20 cellular contexts compared by ENCODE assay signal in the genomic region with DNA sequence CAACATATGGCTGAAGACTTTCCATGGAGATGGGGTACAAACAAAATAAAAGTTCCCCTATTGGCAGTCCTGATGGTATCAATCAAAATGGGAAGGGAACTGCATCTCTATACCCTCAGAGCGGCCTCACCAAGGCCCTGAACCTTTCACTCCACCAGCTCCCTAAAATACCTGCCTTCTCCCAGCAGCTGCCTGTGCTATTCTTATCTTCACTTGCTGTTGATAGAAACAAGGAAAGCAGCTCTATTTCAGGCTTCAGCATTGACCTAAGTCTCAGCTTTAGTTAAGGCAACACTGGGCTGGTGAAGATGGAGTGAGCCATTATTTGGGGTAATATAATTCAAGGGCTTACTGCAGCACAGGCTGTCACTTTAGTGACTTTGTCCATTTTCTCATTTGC. TPM values are rescaled to one million over a fixed set of nuclear protein-coding genes. Genes with fewer than 3 reads are reported as not detected.
DNase-seq lines count a peak whose midpoint lies in the region; ATAC-seq, FAIRE-seq and TF ChIP-seq lines count a peak whose summit lies in the region.
"Had no signal": no experiment of that assay in that cellular context is flagged by ENCODE, and none has a peak within 500 bp of the region (broad histone marks: within the 10 kb centered on the region; RNA-seq: fewer than 3 reads in every experiment).

No MANE protein-coding gene starts in this region.

- H3K79me2 ChIP-seq in K562 (ENCODE audit: control insufficient read depth, insufficient read depth, low read length) (no peaks in the 10 kb centered on the region), hepatocyte (no peaks in the 10 kb centered on the region), SK-N-SH (ENCODE audit: insufficient read depth) (no peaks in the 10 kb centered on the region)

- H3K9ac ChIP-seq in K562 (ENCODE audit: insufficient read depth in 1 of 2, low read depth in 2 of 2, low read length in 2 of 2) (no peak overlapping the region), SK-N-SH (no peak overlapping the region)

- no peaks in the 10 kb centered on the region for H3F3A ChIP-seq in SK-N-SH (replicated peaks; ENCODE audit: insufficient read depth)

- H3K9me2 ChIP-seq in hepatocyte (replicated peaks; ENCODE audit: insufficient read depth) (no peaks in the 10 kb centered on the region), SK-N-SH (no peaks in the 10 kb centered on the region)

- no peak for DNase-seq in K562 (ENCODE audit: extremely low read depth in 1 of 4, low spot score in 3 of 4)
- no peak for DNase-seq in heart left ventricle
- no peak for DNase-seq in hepatocyte (ENCODE audit: low spot score)
- no peak for DNase-seq in psoas muscle
- no peak for DNase-seq in NCI-H146 treated with DMSO at 0.1 percent for 48 hours (lab: John Stamatoyannopoulos, UW; ENCODE audit: unreplicated experiment)
- no peak for DNase-seq in SK-N-SH
- no peak for DNase-seq in MV-4-11 (lab: John Stamatoyannopoulos, UW)
- DNase-seq: CD8-positive, alpha-beta T cell; COR-L47; DMS153; DMS79 treated with DMSO at 0.1 percent for 48 hours; GOT3 had no signal

- in situ Hi-C loops in K562 (cut with MboI): no loop called here

- H3K4me1 ChIP-seq in K562 (replicated peaks in 1 of 2; ENCODE audit: control insufficient read depth in 2 of 2, insufficient read depth in 2 of 2, low read length in 2 of 2) (no peaks in the 10 kb centered on the region), heart left ventricle (peaks cover 0 to 8% (median 0%) of the 10 kb centered on the region in 12 donors), hepatocyte (ENCODE audit: insufficient read depth) (peaks cover 23% of the 10 kb centered on the region), psoas muscle (no peaks in the 10 kb centered on the region), SK-N-SH (ENCODE audit: control insufficient read depth in 1 of 2, insufficient read depth in 2 of 2, low read depth in 1 of 2, low read length in 1 of 2) (no peaks in the 10 kb centered on the region; a peak in 1 of 4 replicates)

- no peak overlapping the region for H3K27ac ChIP-seq in K562 (ENCODE audit: extremely low read depth, low read depth, low read length)
- H3K27ac ChIP-seq in heart left ventricle: peak overlapping the region in 1 of 12 donors; percentile 30
- H3K27ac ChIP-seq in hepatocyte: peak overlapping the region; percentile 70
- no peak overlapping the region for H3K27ac ChIP-seq in psoas muscle
- H3K27ac ChIP-seq in SK-N-SH (ENCODE audit: low read depth in 2 of 2, low read length in 1 of 2): no peak overlapping the region
- H3K27ac ChIP-seq: HL-60 had no signal

- no peaks in the 10 kb centered on the region for H3K9me3 ChIP-seq in K562 (replicated peaks; ENCODE audit: control insufficient read depth, insufficient read depth, low read depth, low read length)
- H3K9me3 ChIP-seq in heart left ventricle: no peaks in the 10 kb centered on the region
- no peaks in the 10 kb centered on the region for H3K9me3 ChIP-seq in hepatocyte (ENCODE audit: low read depth)
- no peaks in the 10 kb centered on the region for H3K9me3 ChIP-seq in psoas muscle
- no peaks in the 10 kb centered on the region for H3K9me3 ChIP-seq in SK-N-SH
- H3K9me3 ChIP-seq: HAP-1 had no signal

- WGBS in K562 (ENCODE audit: insufficient coverage, low coverage, missing lambda C conversion rate): 28% methylated on average over 1 of the region's 1 CpG
- WGBS in heart left ventricle, 4 donors: 60 to 69% (median 67%) methylated on average over 1 of the region's 1 CpG
- 97% methylated on average over 1 of the region's 1 CpG for WGBS in hepatocyte (ENCODE audit: low lambda C conversion rate, missing lambda C conversion rate)
- 57 to 78% (median 76%) methylated on average over 1 of the region's 1 CpG for WGBS in psoas muscle, 3 donors
- WGBS in SK-N-SH (ENCODE audit: low lambda C conversion rate): 85% methylated on average over 1 of the region's 1 CpG

- H4K20me1 ChIP-seq in K562 (replicated peaks; ENCODE audit: control insufficient read depth, insufficient read depth, low read length) (no peaks in the 10 kb centered on the region), hepatocyte (ENCODE audit: insufficient read depth, poor library complexity, severe bottlenecking) (no peaks in the 10 kb centered on the region), SK-N-SH (ENCODE audit: insufficient read depth) (no peaks in the 10 kb centered on the region)

- H3K4me3 ChIP-seq in K562: no peak overlapping the region
- H3K4me3 ChIP-seq in heart left ventricle: no peak overlapping the region
- H3K4me3 ChIP-seq in hepatocyte: no peak overlapping the region
- H3K4me3 ChIP-seq in psoas muscle: no peak overlapping the region
- no peak overlapping the region for H3K4me3 ChIP-seq in SK-N-SH (ENCODE audit: low read depth in 2 of 2, low read length in 1 of 2)
- H3K4me3 ChIP-seq: HAP-1 had no signal

- intact Hi-C loops in K562 (cut with micrococcal nuclease) (no loop called here), heart left ventricle (cut with DNase I) (no loop called here), psoas muscle (cut with DNase I) (no loop called here)

- H2AFZ ChIP-seq in K562 (ENCODE audit: low read depth, low read length): 0 out of 2 replicates have a peak overlapping the region, but pooled peaks have one; percentile 1
- no peak overlapping the region for H2AFZ ChIP-seq in hepatocyte
- no peak overlapping the region for H2AFZ ChIP-seq in SK-N-SH (ENCODE audit: low read depth)

- BruUV-seq in K562 (replicated peaks; lab: Mats Ljungman, UMichigan): no TSS peak

- no peak for TF ChIP-seq CTCF in K562 (IDR thresholded peaks at IDR 0.05 in 2 of 3, conservative IDR thresholded peaks at IDR 0.05 in 1 of 3; ENCODE audit: insufficient read depth in 2 of 3, low read depth in 1 of 3, low read length in 3 of 3)
- no peak for TF ChIP-seq CTCF in heart left ventricle (IDR thresholded peaks at IDR 0.05)
- TF ChIP-seq CTCF in hepatocyte (IDR thresholded peaks at IDR 0.05; ENCODE audit: poor library complexity): no peak
- TF ChIP-seq CTCF in psoas muscle (IDR thresholded peaks at IDR 0.05): no peak
- TF ChIP-seq CTCF in SK-N-SH (IDR thresholded peaks at IDR 0.05): no peak

- H3K27me3 ChIP-seq in K562 (ENCODE audit: control insufficient read depth in 2 of 2, insufficient read depth in 2 of 2, low read length in 2 of 2) (no peaks in the 10 kb centered on the region; a peak in 1 of 5 replicates), heart left ventricle (no peaks in the 10 kb centered on the region), hepatocyte (no peaks in the 10 kb centered on the region), psoas muscle (ENCODE audit: insufficient read depth in 3 of 3, low read length in 2 of 3) (no peaks in the 10 kb centered on the region), SK-N-SH (ENCODE audit: insufficient read depth) (no peaks in the 10 kb centered on the region)

- TF ChIP-seq RAD21 in K562 (CRISPR knock-in tag; conservative IDR thresholded peaks at IDR 0.05 in 1 of 2, IDR thresholded peaks at IDR 0.05 in 1 of 2) (no peak), SK-N-SH (IDR thresholded peaks at IDR 0.05; ENCODE audit: low read length) (no peak)

- TF ChIP-seq EP300 in K562 (IDR thresholded peaks at IDR 0.05; ENCODE audit: low read length) (no peak), SK-N-SH (IDR thresholded peaks at IDR 0.05; ENCODE audit: borderline replicate concordance in 1 of 2, low read depth in 1 of 2, low read length in 1 of 2) (no peak)

- H3K36me3 ChIP-seq in K562 (ENCODE audit: control insufficient read depth, insufficient read depth, low read length) (no peaks in the 10 kb centered on the region), heart left ventricle (no peaks in the 10 kb centered on the region), hepatocyte (replicated peaks; ENCODE audit: insufficient read depth, low read depth) (no peaks in the 10 kb centered on the region), psoas muscle (ENCODE audit: insufficient read depth in 1 of 2, low read depth in 1 of 2) (no peaks in the 10 kb centered on the region), SK-N-SH (replicated peaks in 1 of 2; ENCODE audit: control insufficient read depth in 1 of 2, insufficient read depth in 2 of 2, low read length in 1 of 2) (no peaks in the 10 kb centered on the region)
- H3K36me3 ChIP-seq: HAP-1 had no signal

- CTCF ChIA-PET in K562 (lab: Yijun Ruan, JAX; ENCODE audit: low intra/inter-chr PET ratio): no interaction called here
- CTCF ChIA-PET in SK-N-SH (lab: Yijun Ruan, JAX): interaction anchor here (1.0 to 1.1 kb wide), 2 partner anchors 9 to 16 kb away, joined by 3 read pairs; no protein-coding TSS in a partner anchor

- no peak overlapping the region for H3K4me2 ChIP-seq in K562 (ENCODE audit: insufficient read depth, low read length)
- no peak overlapping the region for H3K4me2 ChIP-seq in hepatocyte
- H3K4me2 ChIP-seq in SK-N-SH: no peak overlapping the region

- TF ChIP-seq POLR2A in K562 (conservative IDR thresholded peaks at IDR 0.05) (no peak), heart left ventricle (IDR thresholded peaks at IDR 0.05) (no peak)

- POLR2A ChIA-PET in K562 (lab: Yijun Ruan, JAX): interaction anchor here (1.0 to 1.1 kb wide), 2 partner anchors 9 to 67 kb away, joined by 5 read pairs; partner anchors contain the start of gene SUCO
- POLR2A ChIA-PET in SK-N-SH (lab: Yijun Ruan, JAX): no interaction called here

- ATAC-seq in K562 (no peak), heart left ventricle (peak; percentile 42 to 89 (median 76)), psoas muscle (peak; percentile 32 to 63 (median 52))
- ATAC-seq: CD8-positive, alpha-beta T cell had no signal

- no peak for FAIRE-seq in K562 (lab: Jason Lieb, UNC)
- FAIRE-seq: D721Med, G401.6, GM12892 had no signal

- H3K9me1 ChIP-seq in K562 (ENCODE audit: control insufficient read depth, insufficient read depth, low read length): no peaks in the 10 kb centered on the region

RNA-seq across cellular contexts. Expression of gene PIGC, which starts 21.7 kb away (rescaled TPM):
- 43.3 and 43.8 TPM in 2 replicates for total RNA-seq in K562 (2011; cell fraction: chromatin; rRNA removed; ENCODE audit: low replicate concordance)
- total RNA-seq in K562 (2011; cell fraction: nucleolus; rRNA removed): 42.9 and 48.8 TPM in 2 replicates
- 52.9 and 57.7 TPM in 2 replicates for total RNA-seq in K562 (2011; cell fraction: nucleoplasm; rRNA removed)
- total RNA-seq in K562 (2014; rRNA removed): 30.5 and 34.4 TPM in 2 replicates
- 54.7 and 62.1 TPM in 2 replicates for total RNA-seq in K562 (2014; rRNA removed; fragmentation: Illumina TruSeq; extraction: Trizol)
- 44.5 and 46.0 TPM in 2 replicates for total RNA-seq in K562 (2015; rRNA removed; fragmentation: Illumina TruSeq; extraction: Trizol)
- total RNA-seq in K562 (2021): 38.9 and 40.3 TPM in 2 replicates
- polyA plus RNA-seq in K562 (2011; rRNA removed): 59.3 and 60.4 TPM in 2 replicates
- 50.8 and 72.2 TPM in 2 replicates for polyA plus RNA-seq in K562 (2011; cell fraction: cytosol; rRNA removed)
- 31.5 and 37.4 TPM in 2 replicates for polyA plus RNA-seq in K562 (2011; cell fraction: nucleus; rRNA removed)
- 49.3 and 58.4 TPM in 2 replicates for polyA plus RNA-seq in K562 (2012)
- 56.4 and 59.3 TPM in 2 replicates for polyA plus RNA-seq in K562 (2014; fragmentation: Illumina TruSeq; extraction: Trizol)
- polyA plus RNA-seq in K562 (2014; fragmentation: Nextera tagmentation; extraction: Ambion mirVana): 10 to 100 TPM; 92.9 to 97.9 TPM
- polyA plus RNA-seq in K562 (2014; rRNA removed): 39.1 and 49.9 TPM in 2 replicates
- 54.5 and 72.3 TPM in 2 replicates for polyA minus RNA-seq in K562 (2011; rRNA and poly(A)+ RNA removed)
- polyA minus RNA-seq in K562 (2011; cell fraction: cytosol; rRNA and poly(A)+ RNA removed): 14.7 and 28.0 TPM in 2 replicates
- polyA minus RNA-seq in K562 (2011; cell fraction: nucleus; rRNA and poly(A)+ RNA removed): 22.5 and 45.2 TPM in 2 replicates
- total RNA-seq in heart left ventricle: 10 to 100 TPM; 12.3 to 17.6 (median 14.1) TPM
- polyA plus RNA-seq in heart left ventricle: 10 to 100 TPM; 15.7 to 22.9 TPM
- 38.6 and 42.0 TPM in 2 replicates for total RNA-seq in hepatocyte
- polyA plus RNA-seq in hepatocyte: 43.3 and 47.0 TPM in 2 replicates
- 10 to 100 TPM; 10.8 to 13.8 (median 12.7) TPM for total RNA-seq in psoas muscle
- polyA plus RNA-seq in psoas muscle: 10 to 100 TPM; 16.6 to 24.7 (median 22.6) TPM
- polyA plus RNA-seq in SK-N-SH (2012; rRNA removed): 20.6 and 31.4 TPM in 2 replicates
- polyA plus RNA-seq in SK-N-SH (2012; cell fraction: cytosol; rRNA removed): 26.9 and 28.5 TPM in 2 replicates
- polyA plus RNA-seq in SK-N-SH (2012; cell fraction: nucleus; rRNA removed): 10.9 and 20.1 TPM in 2 replicates

RNA-seq across cellular contexts. Expression of gene C1orf105, which starts 45.1 kb away (rescaled TPM):
- total RNA-seq in K562 (2011; cell fraction: chromatin; rRNA removed; ENCODE audit: low replicate concordance): not detected in 2 replicates
- total RNA-seq in K562 (2011; cell fraction: nucleolus; rRNA removed): not detected in 2 replicates
- not detected in 2 replicates for total RNA-seq in K562 (2011; cell fraction: nucleoplasm; rRNA removed)
- not detected in 2 replicates for total RNA-seq in K562 (2014; rRNA removed)
- not detected in 2 replicates for total RNA-seq in K562 (2014; rRNA removed; fragmentation: Illumina TruSeq; extraction: Trizol)
- total RNA-seq in K562 (2015; rRNA removed; fragmentation: Illumina TruSeq; extraction: Trizol): not detected in 2 replicates
- not detected in 2 replicates for total RNA-seq in K562 (2021)
- polyA plus RNA-seq in K562 (2011; rRNA removed): 0.08 TPM in 1 of 2 replicates, not detected in the other
- polyA plus RNA-seq in K562 (2011; cell fraction: cytosol; rRNA removed): not detected in 2 replicates
- polyA plus RNA-seq in K562 (2011; cell fraction: nucleus; rRNA removed): not detected in 2 replicates
- polyA plus RNA-seq in K562 (2012): not detected in 2 replicates
- polyA plus RNA-seq in K562 (2014; fragmentation: Illumina TruSeq; extraction: Trizol): 0.19 TPM in 1 of 2 replicates, not detected in the other
- polyA plus RNA-seq in K562 (2014; fragmentation: Nextera tagmentation; extraction: Ambion mirVana): not detected
- not detected in 2 replicates for polyA plus RNA-seq in K562 (2014; rRNA removed)
- polyA minus RNA-seq in K562 (2011; rRNA and poly(A)+ RNA removed): not detected in 2 replicates
- not detected in 2 replicates for polyA minus RNA-seq in K562 (2011; cell fraction: cytosol; rRNA and poly(A)+ RNA removed)
- not detected in 2 replicates for polyA minus RNA-seq in K562 (2011; cell fraction: nucleus; rRNA and poly(A)+ RNA removed)
- 10 to 100 TPM in 3 of 9 donors, 1 to 10 TPM in 6; 1.2 to 39.8 (median 6.7) TPM for total RNA-seq in heart left ventricle
- polyA plus RNA-seq in heart left ventricle: 1 to 10 TPM; 1.8 to 9.6 TPM
- 0.23 and 0.76 TPM in 2 replicates for total RNA-seq in hepatocyte
- polyA plus RNA-seq in hepatocyte: 0.21 and 2.2 TPM in 2 replicates
- total RNA-seq in psoas muscle: 10 to 100 TPM in 2 of 4 donors, 1 to 10 TPM in 1, not detected in 1; 2.9 to 17.3 (median 13.5) TPM
- under 1 TPM; 0.18 to 0.31 (median 0.22) TPM for polyA plus RNA-seq in psoas muscle
- not detected in 2 replicates for polyA plus RNA-seq in SK-N-SH (2012; rRNA removed)
- not detected in 2 replicates for polyA plus RNA-seq in SK-N-SH (2012; cell fraction: cytosol; rRNA removed)
- not detected in 2 replicates for polyA plus RNA-seq in SK-N-SH (2012; cell fraction: nucleus; rRNA removed)
- total RNA-seq: A673; CD8-positive, alpha-beta T cell had no signal
- polyA plus RNA-seq: BJ, CD14-positive monocyte had no signal
